15 cellular contexts compared by ENCODE assay signal in the genomic region with DNA sequence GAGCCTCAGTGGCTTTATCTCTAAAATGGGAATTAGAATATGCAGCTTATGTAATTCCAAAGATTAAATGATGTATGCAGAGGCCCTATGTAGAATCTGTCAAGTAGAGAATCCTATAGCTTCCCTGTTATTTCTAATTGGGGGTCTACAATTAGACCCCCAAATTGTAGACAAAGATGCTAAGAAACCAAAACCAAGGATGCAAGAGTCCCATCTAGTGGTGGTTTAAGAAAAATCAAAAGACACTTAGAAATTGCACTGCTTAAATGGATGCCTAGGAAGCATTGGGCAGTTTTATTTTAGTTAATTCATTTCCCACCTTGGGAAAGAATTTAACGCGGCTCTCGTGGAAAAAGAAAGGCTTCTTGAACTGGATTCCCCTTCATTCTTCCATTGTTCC.
DNase-seq lines count a peak whose midpoint lies in the region; ATAC-seq, FAIRE-seq and TF ChIP-seq lines count a peak whose summit lies in the region.
"Had no signal": no experiment of that assay in that cellular context is flagged by ENCODE, and none has a peak within 500 bp of the region (broad histone marks: within the 10 kb centered on the region; RNA-seq: fewer than 3 reads in every experiment).

No MANE protein-coding gene starts in this region.

- no peak for TF ChIP-seq POLR2A in gastrocnemius medialis (IDR thresholded peaks at IDR 0.05)

- no peak overlapping the region for H3K4me3 ChIP-seq in gastrocnemius medialis

- ATAC-seq in gastrocnemius medialis, result no peak
- ATAC-seq: right cardiac atrium had no signal

- H3K27ac ChIP-seq in VCaP (no peak overlapping the region), gastrocnemius medialis (no peak overlapping the region)
- H3K27ac ChIP-seq: HL-60 had no signal

- H3K36me3 ChIP-seq in gastrocnemius medialis, result no peaks in the 10 kb centered on the region

- FAIRE-seq in D721Med (lab: Jason Lieb, UNC), result no peak

- H3K4me1 Mint-ChIP-seq in HFFc6 (ENCODE audit: low read depth), result no peaks in the 10 kb centered on the region
- no peaks in the 10 kb centered on the region for H3K4me1 Mint-ChIP-seq in activated T-helper 1 cell treated with anti-CD3 and anti-CD28 coated beads, Interleukin-12 subunit alpha, Interleukin-12 subunit beta, Interleukin-2, Interleukin-4 antibody, amounts not matched to agents 30 ng/mL and 10 ng/mL and 1 ng/mL, durations not matched to agents 14 hours and 24 hours and 36 hours (ENCODE audit: low read depth)
- H3K4me1 Mint-ChIP-seq: CD8-positive, alpha-beta memory T cell; memory B cell had no signal

- H3K9me3 ChIP-seq in gastrocnemius medialis, result no peaks in the 10 kb centered on the region

- intact Hi-C loops in gastrocnemius medialis (cut with DNase I; ENCODE audit: low total_unique reads), result no loop called here
- intact Hi-C loops in activated T-helper 1 cell treated with anti-CD3 and anti-CD28 coated beads, Interleukin-12 subunit alpha, Interleukin-12 subunit beta, Interleukin-2, Interleukin-4 antibody, amounts not matched to agents 30 ng/mL and 10 ng/mL and 1 ng/mL, durations not matched to agents 14 hours and 24 hours and 36 hours (cut with micrococcal nuclease), result loop anchor here (5.0 kb wide), 1 partner anchor 1512 kb away; no protein-coding TSS in a partner anchor

- DNase-seq in D721Med (ENCODE audit: insufficient read length, low spot score) (no peak), HFFc6 (no peak), kidney tubule cell (ENCODE audit: low spot score) (peak; percentile 3), NCI-H226 (no peak), gastrocnemius medialis (no peak), midbrain (lab: John Stamatoyannopoulos, UW) (no peak)
- DNase-seq in activated T-helper 1 cell treated with anti-CD3 and anti-CD28 coated beads, Interleukin-12 subunit alpha, Interleukin-12 subunit beta, Interleukin-2, Interleukin-4 antibody, amounts not matched to agents 30 ng/mL and 10 ng/mL and 1 ng/mL, durations not matched to agents 14 hours and 24 hours and 36 hours (ENCODE audit: low spot score), result no peak
- DNase-seq: CD8-positive, alpha-beta memory T cell; central memory CD4-positive, alpha-beta T cell; foreskin fibroblast; NCI-H187 treated with DMSO at 0.1 percent for 48 hours; right cardiac atrium had no signal

- no peaks in the 10 kb centered on the region for H3K27me3 ChIP-seq in gastrocnemius medialis

- H3K36me3 Mint-ChIP-seq in HFFc6 (ENCODE audit: low read depth), result no peaks in the 10 kb centered on the region
- H3K36me3 Mint-ChIP-seq in activated T-helper 1 cell treated with anti-CD3 and anti-CD28 coated beads, Interleukin-12 subunit alpha, Interleukin-12 subunit beta, Interleukin-2, Interleukin-4 antibody, amounts not matched to agents 30 ng/mL and 10 ng/mL and 1 ng/mL, durations not matched to agents 14 hours and 24 hours and 36 hours (ENCODE audit: low read depth), result no peaks in the 10 kb centered on the region
- H3K36me3 Mint-ChIP-seq: CD8-positive, alpha-beta memory T cell; memory B cell had no signal

- H3K27me3 Mint-ChIP-seq in HFFc6 (ENCODE audit: insufficient read depth), result no peaks in the 10 kb centered on the region
- H3K27me3 Mint-ChIP-seq in activated T-helper 1 cell treated with anti-CD3 and anti-CD28 coated beads, Interleukin-12 subunit alpha, Interleukin-12 subunit beta, Interleukin-2, Interleukin-4 antibody, amounts not matched to agents 30 ng/mL and 10 ng/mL and 1 ng/mL, durations not matched to agents 14 hours and 24 hours and 36 hours (ENCODE audit: insufficient read depth), result no peaks in the 10 kb centered on the region
- H3K27me3 Mint-ChIP-seq: CD8-positive, alpha-beta memory T cell had no signal

- H3K9me3 Mint-ChIP-seq in HFFc6, result peaks cover 4% of the 10 kb centered on the region; the same call in 1 of the 2 replicates
- no peaks in the 10 kb centered on the region for H3K9me3 Mint-ChIP-seq in activated T-helper 1 cell treated with anti-CD3 and anti-CD28 coated beads, Interleukin-12 subunit alpha, Interleukin-12 subunit beta, Interleukin-2, Interleukin-4 antibody, amounts not matched to agents 30 ng/mL and 10 ng/mL and 1 ng/mL, durations not matched to agents 14 hours and 24 hours and 36 hours

- peak; percentile 34 for TF ChIP-seq CTCF in D721Med (IDR thresholded peaks at IDR 0.05; ENCODE audit: insufficient read depth, missing control alignments)
- peak; percentile 35; the same call in 1 of the 2 replicates for TF ChIP-seq CTCF in HFFc6 (IDR thresholded peaks at IDR 0.05)
- TF ChIP-seq CTCF in VCaP (conservative IDR thresholded peaks at IDR 0.05), result peak; percentile 71
- no peak for TF ChIP-seq CTCF in gastrocnemius medialis (IDR thresholded peaks at IDR 0.05 in 4 of 5, conservative IDR thresholded peaks at IDR 0.05 in 1 of 5)

- no peak overlapping the region for H3K27ac Mint-ChIP-seq in HFFc6
- H3K27ac Mint-ChIP-seq in activated T-helper 1 cell treated with anti-CD3 and anti-CD28 coated beads, Interleukin-12 subunit alpha, Interleukin-12 subunit beta, Interleukin-2, Interleukin-4 antibody, amounts not matched to agents 30 ng/mL and 10 ng/mL and 1 ng/mL, durations not matched to agents 14 hours and 24 hours and 36 hours, result no peak overlapping the region
- H3K27ac Mint-ChIP-seq: CD8-positive, alpha-beta memory T cell; memory B cell had no signal

- H3K4me3 Mint-ChIP-seq in HFFc6, result no peak overlapping the region
- no peak overlapping the region for H3K4me3 Mint-ChIP-seq in activated T-helper 1 cell treated with anti-CD3 and anti-CD28 coated beads, Interleukin-12 subunit alpha, Interleukin-12 subunit beta, Interleukin-2, Interleukin-4 antibody, amounts not matched to agents 30 ng/mL and 10 ng/mL and 1 ng/mL, durations not matched to agents 14 hours and 24 hours and 36 hours
- H3K4me3 Mint-ChIP-seq: CD8-positive, alpha-beta memory T cell; memory B cell had no signal

- no peaks in the 10 kb centered on the region for H3K4me1 ChIP-seq in gastrocnemius medialis

- in situ Hi-C loops in gastrocnemius medialis (cut with MboI; ENCODE audit: low sequenced_read_pairs in 4 of 4), result no loop called here

Comparison
In these comparisons a context has a peak if more than half of its experiments do, and no peak if none do; other contexts are left out.
1. CTCF ChIP-seq: peak in D721Med (single experiment), HFFc6 (single experiment) and VCaP (single experiment); none in gastrocnemius medialis (0 of 5).